In genomic region chr17:37118738-37119137, GRCh38 we compare ENCODE assay signal across 24 cellular contexts.
"Had no signal": no experiment of that assay in that cellular context is flagged by ENCODE, and none has a peak within 500 bp of the region (broad histone marks: within the 10 kb centered on the region; RNA-seq: fewer than 3 reads in every experiment).

No MANE protein-coding gene starts in this region.

- H3K4me2 ChIP-seq: smooth muscle cell had no signal

- H3K9me3 ChIP-seq: left ventricle myocardium inferior, pancreas, psoas muscle, transverse colon had no signal

- FAIRE-seq: endometrium, frontal cortex, islet of Langerhans, pancreas, urothelium cell line had no signal

- H3K27me3 ChIP-seq: pancreas, transverse colon had no signal

- H3K4me3 ChIP-seq: left ventricle myocardium inferior, pancreas, psoas muscle, smooth muscle cell, transverse colon had no signal

- DNase-seq: activated CD4-positive, alpha-beta memory T cell treated with anti-CD3 and anti-CD28 coated beads, Interleukin-2, amount 10 ng/mL, durations not matched to agents 7 days and 5 days; activated CD4-positive, alpha-beta T cell treated with anti-CD3 and anti-CD28 coated beads for 1 hour; activated CD4-positive, alpha-beta T cell treated with anti-CD3 and anti-CD28 coated beads, Interleukin-2, amount 10 ng/mL, durations not matched to agents 7 days and 5 days; activated CD8-positive, alpha-beta memory T cell treated with anti-CD3 and anti-CD28 coated beads, Interleukin-2, amount 50 U/mL, for 48 hours; activated gamma-delta T cell treated with Interleukin-2 at 50 U/mL for 16 hours; activated naive CD4-positive, alpha-beta T cell treated with anti-CD3 and anti-CD28 coated beads, Interleukin-2, amount 50 U/mL, for 16 hours; activated T-cell treated with anti-CD3 and anti-CD28 coated beads, Interleukin-2, amount 50 U/mL, for 24 hours; amygdala; central memory CD4-positive, alpha-beta T cell; effector CD8-positive, alpha-beta T cell; left ventricle myocardium inferior; mammary epithelial cell; nucleus accumbens; pancreas; psoas muscle; stimulated activated naive CD4-positive, alpha-beta T cell; T-helper 17 cell; T1000; transverse colon had no signal

- H3K27ac ChIP-seq: left ventricle myocardium inferior, pancreas, psoas muscle, transverse colon had no signal

- H3K4me1 ChIP-seq: left ventricle myocardium inferior, pancreas, psoas muscle had no signal
